In the genomic region with DNA sequence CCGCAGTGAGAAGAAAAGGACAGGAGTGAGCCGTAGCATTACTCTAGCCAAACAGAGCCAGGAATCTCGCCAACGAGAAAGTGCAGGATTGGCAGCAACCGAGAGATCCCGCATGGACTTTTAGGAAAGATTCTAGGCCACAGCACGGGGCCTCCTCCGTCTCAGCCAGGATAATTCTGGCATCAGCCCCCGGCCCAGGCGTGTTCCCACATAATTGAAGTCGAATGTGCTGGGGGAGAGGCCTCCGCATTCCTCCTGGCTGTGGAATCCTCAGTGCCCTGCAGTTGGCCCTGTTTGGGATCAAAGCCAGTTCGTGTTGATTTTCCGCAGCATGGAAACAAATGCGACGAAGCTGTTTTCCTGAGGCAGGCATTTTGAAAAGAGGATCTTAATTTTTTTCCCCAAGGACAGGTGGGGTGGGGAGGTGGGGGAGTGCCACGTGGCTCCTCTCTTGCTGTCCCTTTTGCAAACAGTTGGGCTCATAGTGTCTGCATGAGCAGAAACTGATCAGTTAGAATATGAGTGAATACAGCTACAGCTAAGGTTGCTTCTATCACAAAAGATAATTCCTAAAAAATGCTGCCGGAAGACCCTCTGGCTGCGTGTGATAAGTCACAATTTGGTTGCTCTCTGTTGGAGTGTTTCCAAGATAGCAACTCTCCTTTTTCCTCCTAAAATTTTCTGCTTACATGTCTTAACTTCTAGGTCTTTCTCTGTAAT, we compare ENCODE assay signal across 9 cellular contexts. TPM values are rescaled to one million over a fixed set of nuclear protein-coding genes. Genes with fewer than 3 reads are reported as not detected.
DNase-seq lines count a peak whose midpoint lies in the region; ATAC-seq and TF ChIP-seq lines count a peak whose summit lies in the region.
"Had no signal": no experiment of that assay in that cellular context is flagged by ENCODE, and none has a peak within 500 bp of the region (broad histone marks: within the 10 kb centered on the region; RNA-seq: fewer than 3 reads in every experiment).

No MANE protein-coding gene starts in this region.

- DNase-seq in OCI-M2 (lab: John Stamatoyannopoulos, UW; ENCODE audit: unreplicated experiment) = peak; percentile 34
- peak; percentile 79 for DNase-seq in fibroblast of pulmonary artery (ENCODE audit: low read depth)
- peak; percentile 42 for DNase-seq in mucosa of gallbladder (ENCODE audit: low spot score)
- DNase-seq in ureter (ENCODE audit: low spot score) = peak; percentile 70
- DNase-seq: HCEC 1CT had no signal

- TF ChIP-seq CTCF in fibroblast of pulmonary artery (IDR thresholded peaks at IDR 0.05; ENCODE audit: low read length, missing control alignments) = no peak

- H3K4me3 ChIP-seq in fibroblast of pulmonary artery (replicated peaks; ENCODE audit: low read depth, low read length) = no peak overlapping the region

- no peak for ATAC-seq in HG03521 (IDR thresholded peaks at IDR 0.05; ENCODE audit: unreplicated experiment)
- no peak for ATAC-seq in HG02642 (IDR thresholded peaks at IDR 0.05; ENCODE audit: poor library complexity, unreplicated experiment)
- no peak for ATAC-seq in HG02884 (IDR thresholded peaks at IDR 0.05; ENCODE audit: unreplicated experiment)
- no peak for ATAC-seq in HG03432 (IDR thresholded peaks at IDR 0.05; ENCODE audit: unreplicated experiment)

RNA-seq across cellular contexts. Expression of a gene that starts 37.3 kb away (rescaled TPM):
- total RNA-seq in mucosa of gallbladder (63.9 TPM), ureter (120 TPM)

RNA-seq across cellular contexts. Expression of a gene that starts 49.4 kb away (rescaled TPM):
- total RNA-seq in mucosa of gallbladder (18.4 TPM), ureter (20.7 TPM)

RNA-seq across cellular contexts. Expression of a gene that starts 49.5 kb away (rescaled TPM):
- total RNA-seq in mucosa of gallbladder (34.2 TPM), ureter (43.6 TPM)
